In the genomic region with DNA sequence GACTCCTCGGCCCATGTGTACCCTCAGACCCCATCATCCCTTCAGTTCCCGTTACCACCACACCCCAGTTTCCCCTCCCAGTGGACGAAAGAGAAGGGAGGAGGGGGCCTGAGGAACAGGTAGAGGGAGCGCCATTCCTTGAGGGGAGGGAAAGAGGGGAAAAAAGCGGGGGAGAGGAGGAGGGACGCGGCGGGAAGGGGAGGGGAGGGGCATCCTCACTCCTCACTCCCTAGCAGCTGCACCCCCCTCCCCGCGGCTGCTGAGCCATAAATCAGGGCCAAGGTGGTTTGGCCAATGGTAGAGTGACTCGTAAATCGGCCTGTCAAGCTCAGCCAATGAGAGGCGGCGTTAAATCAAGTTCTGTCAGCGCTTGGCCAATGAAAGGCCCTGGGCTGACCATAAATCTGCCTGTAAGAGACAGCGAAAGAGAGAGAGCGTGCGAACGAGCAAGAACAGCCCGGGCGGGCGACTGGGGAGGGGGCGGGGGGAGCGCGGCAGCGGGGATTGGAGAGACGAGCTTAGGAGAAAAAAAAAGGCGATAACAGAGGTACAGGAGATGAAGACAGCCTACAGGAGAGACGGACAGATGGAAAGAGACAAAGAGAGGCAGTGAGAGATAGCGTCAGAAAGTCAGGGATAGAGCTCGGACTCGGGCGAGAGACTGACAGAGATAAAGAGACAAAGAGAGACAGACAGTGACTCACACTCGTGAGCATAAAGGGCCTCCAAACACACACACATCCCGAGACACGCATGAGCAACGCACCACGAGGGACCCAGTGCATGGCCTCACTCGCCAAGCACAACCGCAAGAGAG, we compare ENCODE assay signal across 1 cellular context.
TF ChIP-seq lines count a peak whose summit lies in the region.

No MANE protein-coding gene starts in this region.

TF ChIP-seq in HEK293, 187 proteins besides CTCF, POLR2A, EP300 and RAD21 (continued from another document and continues in another):
- TF ChIP-seq ZNF530 (tag by site-specific recombination; IDR thresholded peaks at IDR 0.05; ENCODE audit: low read depth) = no peak
- TF ChIP-seq ZNF239 (tag by site-specific recombination; IDR thresholded peaks at IDR 0.05) = peak; percentile 60; the same call in 1 of the 2 replicates
- peak; percentile 100 for TF ChIP-seq TSHZ1 (tag by site-specific recombination; IDR thresholded peaks at IDR 0.05; ENCODE audit: borderline replicate concordance)
- TF ChIP-seq ZBTB20 (tag by site-specific recombination; IDR thresholded peaks at IDR 0.05) = peak; percentile 5; the same call in 1 of the 2 replicates
- peak; percentile 95 for TF ChIP-seq ZBTB17 (tag by site-specific recombination; IDR thresholded peaks at IDR 0.05)
- TF ChIP-seq ZNF654 (tag by site-specific recombination; IDR thresholded peaks at IDR 0.05; ENCODE audit: low read depth) = peak; percentile 36; the same call in 1 of the 2 replicates
- peak; percentile 94 for TF ChIP-seq MEIS1 (CRISPR knock-in tag; IDR thresholded peaks at IDR 0.05; ENCODE audit: borderline replicate concordance)
- TF ChIP-seq, protein P1, sequence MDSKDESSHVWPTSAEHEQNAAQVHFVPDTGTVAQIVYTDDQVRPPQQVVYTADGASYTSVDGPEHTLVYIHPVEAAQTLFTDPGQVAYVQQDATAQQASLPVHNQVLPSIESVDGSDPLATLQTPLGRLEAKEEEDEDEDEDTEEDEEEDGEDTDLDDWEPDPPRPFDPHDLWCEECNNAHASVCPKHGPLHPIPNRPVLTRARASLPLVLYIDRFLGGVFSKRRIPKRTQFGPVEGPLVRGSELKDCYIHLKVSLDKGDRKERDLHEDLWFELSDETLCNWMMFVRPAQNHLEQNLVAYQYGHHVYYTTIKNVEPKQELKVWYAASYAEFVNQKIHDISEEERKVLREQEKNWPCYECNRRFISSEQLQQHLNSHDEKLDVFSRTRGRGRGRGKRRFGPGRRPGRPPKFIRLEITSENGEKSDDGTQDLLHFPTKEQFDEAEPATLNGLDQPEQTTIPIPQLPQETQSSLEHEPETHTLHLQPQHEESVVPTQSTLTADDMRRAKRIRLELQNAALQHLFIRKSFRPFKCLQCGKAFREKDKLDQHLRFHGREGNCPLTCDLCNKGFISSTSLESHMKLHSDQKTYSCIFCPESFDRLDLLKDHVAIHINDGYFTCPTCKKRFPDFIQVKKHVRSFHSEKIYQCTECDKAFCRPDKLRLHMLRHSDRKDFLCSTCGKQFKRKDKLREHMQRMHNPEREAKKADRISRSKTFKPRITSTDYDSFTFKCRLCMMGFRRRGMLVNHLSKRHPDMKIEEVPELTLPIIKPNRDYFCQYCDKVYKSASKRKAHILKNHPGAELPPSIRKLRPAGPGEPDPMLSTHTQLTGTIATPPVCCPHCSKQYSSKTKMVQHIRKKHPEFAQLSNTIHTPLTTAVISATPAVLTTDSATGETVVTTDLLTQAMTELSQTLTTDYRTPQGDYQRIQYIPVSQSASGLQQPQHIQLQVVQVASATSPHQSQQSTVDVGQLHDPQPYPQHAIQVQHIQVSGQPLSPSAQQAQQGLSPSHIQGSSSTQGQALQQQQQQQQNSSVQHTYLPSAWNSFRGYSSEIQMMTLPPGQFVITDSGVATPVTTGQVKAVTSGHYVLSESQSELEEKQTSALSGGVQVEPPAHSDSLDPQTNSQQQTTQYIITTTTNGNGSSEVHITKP (tag by site-specific recombination; IDR thresholded peaks at IDR 0.05) = peak; percentile 83
- TF ChIP-seq ZNF623 (tag by site-specific recombination; IDR thresholded peaks at IDR 0.05) = peak; percentile 48
- peak; percentile 87 for TF ChIP-seq ZNF785 (tag by site-specific recombination; IDR thresholded peaks at IDR 0.05)
- peak; percentile 100 for TF ChIP-seq FEZF1 (tag by site-specific recombination; IDR thresholded peaks at IDR 0.05)
- TF ChIP-seq ZFHX2 (tag by site-specific recombination; conservative IDR thresholded peaks at IDR 0.05) = peak; percentile 71
- peak; percentile 96 for TF ChIP-seq SP3 (tag by site-specific recombination; IDR thresholded peaks at IDR 0.05)
- peak; percentile 100 for TF ChIP-seq PATZ1 (tag by site-specific recombination; IDR thresholded peaks at IDR 0.05)
- TF ChIP-seq ZNF10 (tag by site-specific recombination; IDR thresholded peaks at IDR 0.05) = peak; percentile 86; the same call in 1 of the 2 replicates
- no peak for TF ChIP-seq ZNF354C (tag by site-specific recombination; IDR thresholded peaks at IDR 0.05; ENCODE audit: borderline replicate concordance, low read depth)
- peak; percentile 100 for TF ChIP-seq ZNF621 (tag by site-specific recombination; IDR thresholded peaks at IDR 0.05)
- 0 out of 2 replicates have a peak, but pooled peaks have one; percentile 18 for TF ChIP-seq ZSCAN16 (tag by site-specific recombination; IDR thresholded peaks at IDR 0.05)
- peak; percentile 92 for TF ChIP-seq KLF7 (tag by site-specific recombination; IDR thresholded peaks at IDR 0.05; ENCODE audit: borderline replicate concordance)
- peak; percentile 99 for TF ChIP-seq ZNF843 (tag by site-specific recombination; IDR thresholded peaks at IDR 0.05)
- TF ChIP-seq ZIC2 (tag by site-specific recombination; IDR thresholded peaks at IDR 0.05) = peak; percentile 97
- peak; percentile 100 for TF ChIP-seq KLF17 (tag by site-specific recombination; IDR thresholded peaks at IDR 0.05)
- peak; percentile 98 for TF ChIP-seq ZNF561 (tag by site-specific recombination; IDR thresholded peaks at IDR 0.05; ENCODE audit: borderline replicate concordance)
- TF ChIP-seq ZEB2 (tag by site-specific recombination; IDR thresholded peaks at IDR 0.05) = peak; percentile 94
- peak; percentile 47; the same call in 1 of the 2 replicates for TF ChIP-seq YY2 (tag by site-specific recombination; IDR thresholded peaks at IDR 0.05)
- TF ChIP-seq PRDM1 (tag by site-specific recombination; IDR thresholded peaks at IDR 0.05) = no peak; the same call in none of the 2 replicates
- TF ChIP-seq ZNF341 (tag by site-specific recombination; IDR thresholded peaks at IDR 0.05; ENCODE audit: low read depth) = peak; percentile 98
- TF ChIP-seq, protein P2, sequence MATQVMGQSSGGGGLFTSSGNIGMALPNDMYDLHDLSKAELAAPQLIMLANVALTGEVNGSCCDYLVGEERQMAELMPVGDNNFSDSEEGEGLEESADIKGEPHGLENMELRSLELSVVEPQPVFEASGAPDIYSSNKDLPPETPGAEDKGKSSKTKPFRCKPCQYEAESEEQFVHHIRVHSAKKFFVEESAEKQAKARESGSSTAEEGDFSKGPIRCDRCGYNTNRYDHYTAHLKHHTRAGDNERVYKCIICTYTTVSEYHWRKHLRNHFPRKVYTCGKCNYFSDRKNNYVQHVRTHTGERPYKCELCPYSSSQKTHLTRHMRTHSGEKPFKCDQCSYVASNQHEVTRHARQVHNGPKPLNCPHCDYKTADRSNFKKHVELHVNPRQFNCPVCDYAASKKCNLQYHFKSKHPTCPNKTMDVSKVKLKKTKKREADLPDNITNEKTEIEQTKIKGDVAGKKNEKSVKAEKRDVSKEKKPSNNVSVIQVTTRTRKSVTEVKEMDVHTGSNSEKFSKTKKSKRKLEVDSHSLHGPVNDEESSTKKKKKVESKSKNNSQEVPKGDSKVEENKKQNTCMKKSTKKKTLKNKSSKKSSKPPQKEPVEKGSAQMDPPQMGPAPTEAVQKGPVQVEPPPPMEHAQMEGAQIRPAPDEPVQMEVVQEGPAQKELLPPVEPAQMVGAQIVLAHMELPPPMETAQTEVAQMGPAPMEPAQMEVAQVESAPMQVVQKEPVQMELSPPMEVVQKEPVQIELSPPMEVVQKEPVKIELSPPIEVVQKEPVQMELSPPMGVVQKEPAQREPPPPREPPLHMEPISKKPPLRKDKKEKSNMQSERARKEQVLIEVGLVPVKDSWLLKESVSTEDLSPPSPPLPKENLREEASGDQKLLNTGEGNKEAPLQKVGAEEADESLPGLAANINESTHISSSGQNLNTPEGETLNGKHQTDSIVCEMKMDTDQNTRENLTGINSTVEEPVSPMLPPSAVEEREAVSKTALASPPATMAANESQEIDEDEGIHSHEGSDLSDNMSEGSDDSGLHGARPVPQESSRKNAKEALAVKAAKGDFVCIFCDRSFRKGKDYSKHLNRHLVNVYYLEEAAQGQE (tag by site-specific recombination; IDR thresholded peaks at IDR 0.05) = no peak; the same call in none of the 2 replicates
- TF ChIP-seq IKZF3 (tag by site-specific recombination; IDR thresholded peaks at IDR 0.05) = peak; percentile 95
- TF ChIP-seq HOXC10 (CRISPR knock-in tag; IDR thresholded peaks at IDR 0.05) = peak; percentile 100
- peak; percentile 99 for TF ChIP-seq KLF16 (tag by site-specific recombination; IDR thresholded peaks at IDR 0.05)
- TF ChIP-seq ZNF26 (tag by site-specific recombination; IDR thresholded peaks at IDR 0.05) = no peak; the same call in 1 of the 2 replicates
- TF ChIP-seq ZNF18 (tag by site-specific recombination; IDR thresholded peaks at IDR 0.05) = peak; percentile 82
- peak; percentile 92 for TF ChIP-seq ZNF596 (tag by site-specific recombination; IDR thresholded peaks at IDR 0.05)
- TF ChIP-seq ZNF248 (tag by site-specific recombination; IDR thresholded peaks at IDR 0.05) = no peak
- peak; percentile 93 for TF ChIP-seq ZFP69B (tag by site-specific recombination; IDR thresholded peaks at IDR 0.05)
- peak; percentile 98 for TF ChIP-seq ZNF24 (tag by site-specific recombination; IDR thresholded peaks at IDR 0.05)
- peak; percentile 70 for TF ChIP-seq ZNF600 (tag by site-specific recombination; IDR thresholded peaks at IDR 0.05)
- no peak for TF ChIP-seq ZNF548 (tag by site-specific recombination; IDR thresholded peaks at IDR 0.05)
